In the genomic region with DNA sequence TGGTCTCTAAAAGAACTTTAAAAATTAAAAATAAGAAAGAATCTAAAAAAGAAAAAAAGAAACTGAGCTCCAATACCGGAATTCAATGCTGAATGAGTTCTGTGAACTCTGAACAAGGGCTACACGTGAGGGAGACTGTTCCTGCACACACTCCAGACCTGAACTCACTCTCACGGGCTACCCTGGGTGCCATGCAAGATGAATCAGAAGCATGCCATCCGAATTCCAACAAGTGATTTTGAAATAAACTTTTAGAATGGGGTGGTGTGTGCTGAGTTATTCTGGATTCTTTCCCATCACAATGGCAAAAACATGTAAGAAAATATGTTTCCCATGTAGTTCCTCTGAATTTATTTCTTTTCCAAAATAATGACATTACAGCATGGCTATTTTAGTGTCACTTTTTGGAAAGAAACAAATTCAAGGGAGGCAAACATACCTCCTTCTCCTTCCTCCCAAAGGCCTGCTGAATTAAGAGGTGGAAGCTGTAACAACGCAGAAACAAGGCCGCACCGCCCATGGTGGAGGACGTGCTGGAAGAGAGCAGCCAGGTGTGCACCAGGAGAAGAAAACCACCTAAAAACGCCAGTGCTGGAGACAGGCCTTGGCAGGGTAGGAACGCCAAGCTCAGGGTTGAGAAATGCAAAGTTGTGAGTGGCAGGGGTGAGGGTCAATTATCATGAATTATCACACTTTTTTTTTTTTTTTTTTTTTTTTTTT, we compare ENCODE assay signal across 12 cellular contexts.
DNase-seq lines count a peak whose midpoint lies in the region; ATAC-seq and TF ChIP-seq lines count a peak whose summit lies in the region.
"Had no signal": no experiment of that assay in that cellular context is flagged by ENCODE, and none has a peak within 500 bp of the region (broad histone marks: within the 10 kb centered on the region; RNA-seq: fewer than 3 reads in every experiment).

No MANE protein-coding gene starts in this region.

- no peak for TF ChIP-seq POLR2A in stomach (IDR thresholded peaks at IDR 0.05)

- H3K36me3 ChIP-seq in left lung (no peaks in the 10 kb centered on the region), stomach (no peaks in the 10 kb centered on the region)
- H3K36me3 ChIP-seq: esophagus squamous epithelium, prostate gland had no signal

- DNase-seq in HCEC 1CT, result peak; percentile 36
- peak; percentile 65 for DNase-seq in astrocyte of the hippocampus (ENCODE audit: low read depth, low spot score)
- DNase-seq in left lung, result no peak
- DNase-seq in stomach, result no peak
- DNase-seq in COR-L47 (lab: John Stamatoyannopoulos, UW), result no peak
- no peak for DNase-seq in MV-4-11 (lab: John Stamatoyannopoulos, UW)
- no peak for DNase-seq in amygdala (lab: John Stamatoyannopoulos, UW)
- DNase-seq: esophagus squamous epithelium, left colon, NCI-H2029 treated with DMSO at 0.1 percent for 48 hours, T-helper 9 cell had no signal

- ATAC-seq in left lung, result peak; percentile 56
- ATAC-seq: left colon had no signal

- intact Hi-C loops in left lung (cut with DNase I) (no loop called here), stomach (cut with DNase I; ENCODE audit: low total_unique reads) (no loop called here)

- H3K9me3 ChIP-seq in left lung (no peaks in the 10 kb centered on the region), stomach (no peaks in the 10 kb centered on the region)
- H3K9me3 ChIP-seq: esophagus squamous epithelium, prostate gland had no signal

- peak overlapping the region; percentile 50 to 74 for H3K27ac ChIP-seq in left lung
- peak overlapping the region in 4 of 5 donors; percentile 65 to 92 (median 84) for H3K27ac ChIP-seq in stomach

- H3K4me1 ChIP-seq in left lung, result peaks cover 10 to 67% of the 10 kb centered on the region in 2 donors
- H3K4me1 ChIP-seq in stomach, result peaks cover 65 to 95% (median 79%) of the 10 kb centered on the region in 4 donors

- TF ChIP-seq EP300 in stomach (IDR thresholded peaks at IDR 0.05), result no peak

- 76 to 86% (median 79%) methylated on average over 10 of the region's 10 CpGs for WGBS in stomach, 5 donors

- H3K27me3 ChIP-seq in left lung (no peaks in the 10 kb centered on the region), stomach (no peaks in the 10 kb centered on the region)
- H3K27me3 ChIP-seq: esophagus squamous epithelium had no signal

- TF ChIP-seq CTCF in left lung (IDR thresholded peaks at IDR 0.05) (no peak), stomach (IDR thresholded peaks at IDR 0.05) (no peak)

- H3K4me3 ChIP-seq in left lung (no peak overlapping the region), stomach (no peak overlapping the region)
- H3K4me3 ChIP-seq: esophagus squamous epithelium, prostate gland had no signal

Comparison
In these comparisons a context has a peak if more than half of its experiments do, and no peak if none do; other contexts are left out.
1. DNase-seq: peak in HCEC 1CT (single experiment) and astrocyte of the hippocampus (single experiment); none in left lung (0 of 2), stomach (single experiment), COR-L47 (single experiment), MV-4-11 (single experiment) and amygdala (0 of 56).